Comparison of ENCODE assay signal across 14 cellular contexts in the genomic region with DNA sequence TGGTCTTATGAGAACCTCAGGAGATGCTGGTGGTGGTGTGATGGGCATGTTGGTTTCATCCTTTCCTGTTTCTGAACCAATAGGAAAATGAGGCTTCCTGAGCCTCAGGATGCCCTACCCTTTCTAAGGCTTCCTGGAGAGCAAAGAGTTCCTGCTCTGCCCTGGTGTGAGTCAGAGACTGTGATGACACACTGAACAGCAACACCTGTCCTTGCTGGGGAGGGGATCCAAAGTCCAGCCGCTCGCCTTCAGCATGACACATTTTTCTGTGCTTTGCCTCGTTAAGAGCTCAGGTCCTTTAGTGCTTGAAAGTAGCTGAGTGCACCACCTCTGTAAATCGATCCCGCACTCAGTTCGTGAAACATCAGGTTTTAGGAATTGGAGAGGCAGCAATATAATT.
DNase-seq lines count a peak whose midpoint lies in the region; ATAC-seq, FAIRE-seq and TF ChIP-seq lines count a peak whose summit lies in the region.
"Had no signal": no experiment of that assay in that cellular context is flagged by ENCODE, and none has a peak within 500 bp of the region (broad histone marks: within the 10 kb centered on the region; RNA-seq: fewer than 3 reads in every experiment).

No MANE protein-coding gene starts in this region.

- no peaks in the 10 kb centered on the region for H3K36me3 ChIP-seq in astrocyte (ENCODE audit: insufficient read depth, low read length)
- H3K36me3 ChIP-seq: upper lobe of right lung had no signal

- FAIRE-seq in astrocyte (lab: Jason Lieb, UNC), result no peak

- DNase-seq in ACHN (peak; percentile 13), HT-29 (ENCODE audit: low spot score) (peak; percentile 90), astrocyte (ENCODE audit: low read depth) (peak; percentile 67), left colon (peak; percentile 76 to 91), hypothalamus (lab: John Stamatoyannopoulos, UW) (no peak), substantia nigra (lab: John Stamatoyannopoulos, UW) (no peak)
- DNase-seq: activated T-cell treated with anti-CD3 and anti-CD28 coated beads, Interleukin-2, amount 50 U/mL, for 24 hours; dorsolateral prefrontal cortex; NCI-H345; OCI-M1; T-helper 1 cell; upper lobe of right lung had no signal

- peaks cover 16% of the 10 kb centered on the region for H3K27me3 Mint-ChIP-seq in astrocyte (ENCODE audit: low read depth, unreplicated experiment)

- peak; percentile 98 for ATAC-seq in left colon
- ATAC-seq in HG03354 (IDR thresholded peaks at IDR 0.05; ENCODE audit: poor library complexity, severe bottlenecking, unreplicated experiment), result no peak
- no peak for ATAC-seq in GM18868 (IDR thresholded peaks at IDR 0.05; ENCODE audit: unreplicated experiment)
- ATAC-seq: upper lobe of right lung had no signal

- H3K4me1 ChIP-seq in astrocyte (ENCODE audit: insufficient read depth, low read length), result peaks cover 9% of the 10 kb centered on the region

- H3K79me2 ChIP-seq in astrocyte (ENCODE audit: insufficient read depth, low read length), result no peaks in the 10 kb centered on the region

- in situ Hi-C loops in ACHN (cut with HindIII; ENCODE audit: low pct_ligation_motif_present, low pct_unique_long_range_greater_than_20kb, low sequenced_read_pairs), result no loop called here

- no peak overlapping the region for H3K9ac ChIP-seq in astrocyte (ENCODE audit: low read length)

- H4K20me1 ChIP-seq in astrocyte (ENCODE audit: insufficient read depth, low read length), result no peaks in the 10 kb centered on the region

- no peak overlapping the region for H3K4me2 ChIP-seq in astrocyte (ENCODE audit: low read length)

- intact Hi-C loops in left colon (cut with DNase I, micrococcal nuclease), result no loop called here

- no peak for TF ChIP-seq CTCF in astrocyte (IDR thresholded peaks at IDR 0.05; ENCODE audit: insufficient read depth, low read depth, low read length)

- H3K36me3 Mint-ChIP-seq in astrocyte (ENCODE audit: low read depth, unreplicated experiment), result peaks cover 2% of the 10 kb centered on the region

- H2AFZ ChIP-seq in astrocyte (ENCODE audit: low read depth, low read length), result no peak overlapping the region

- peaks cover 12% of the 10 kb centered on the region for H3K9me3 Mint-ChIP-seq in astrocyte (ENCODE audit: unreplicated experiment)

- H3K27me3 ChIP-seq in astrocyte (ENCODE audit: insufficient read depth, low read length), result no peaks in the 10 kb centered on the region
- H3K27me3 ChIP-seq: dorsolateral prefrontal cortex, upper lobe of right lung had no signal

- no peak overlapping the region for H3K27ac Mint-ChIP-seq in astrocyte (ENCODE audit: unreplicated experiment)
- H3K27ac Mint-ChIP-seq: activated T-cell treated with anti-CD3 and anti-CD28 coated beads, Interleukin-2, amount 50 U/mL, for 24 hours had no signal

- no peak overlapping the region for H3K4me3 Mint-ChIP-seq in astrocyte (ENCODE audit: unreplicated experiment)
- H3K4me3 Mint-ChIP-seq: activated T-cell treated with anti-CD3 and anti-CD28 coated beads, Interleukin-2, amount 50 U/mL, for 24 hours had no signal

- peaks cover 3% of the 10 kb centered on the region for H3K4me1 Mint-ChIP-seq in astrocyte (ENCODE audit: low read depth, unreplicated experiment)

- H3K27ac ChIP-seq in astrocyte (ENCODE audit: low read depth, low read length), result no peak overlapping the region
- H3K27ac ChIP-seq in substantia nigra (ENCODE audit: low read depth, low read length, poor library complexity, severe bottlenecking), result no peak overlapping the region
- H3K27ac ChIP-seq: upper lobe of right lung had no signal

- no peak overlapping the region for H3K4me3 ChIP-seq in astrocyte (ENCODE audit: insufficient read depth, low read depth, low read length)
- H3K4me3 ChIP-seq: dorsolateral prefrontal cortex, upper lobe of right lung had no signal

- peaks cover 2% of the 10 kb centered on the region for H3K9me3 ChIP-seq in astrocyte (ENCODE audit: insufficient read depth, low read depth, low read length)
- H3K9me3 ChIP-seq: upper lobe of right lung had no signal

Comparison
In these comparisons a context has a peak if more than half of its experiments do, and no peak if none do; other contexts are left out.
1. DNase-seq: peak in ACHN (single experiment), HT-29 (single experiment), astrocyte (single experiment) and left colon (2 of 2); none in hypothalamus (0 of 51) and substantia nigra (0 of 49).